Comparison of ENCODE assay signal across 30 cellular contexts in genomic region chr10:25745976-25746375, GRCh38.
"Had no signal": no experiment of that assay in that cellular context is flagged by ENCODE, and none has a peak within 500 bp of the region (broad histone marks: within the 10 kb centered on the region; RNA-seq: fewer than 3 reads in every experiment).

No MANE protein-coding gene starts in this region.

- ATAC-seq: activated CD8-positive, alpha-beta T cell treated with anti-CD3 and anti-CD28 coated beads for 36 hours; activated naive CD8-positive, alpha-beta T cell treated with anti-CD3 and anti-CD28 coated beads, Interleukin-2, amount 50 U/mL, for 24 hours; heart right ventricle; left lung; lower lobe of right lung; natural killer cell; stimulated activated memory B cell treated with anti-CD40 and anti-IgM and Interleukin-4, amounts not matched to agents 10 μg/mL and 1 μg/mL and 100 μg/mL, for 72 hours; stimulated activated naive CD8-positive, alpha-beta T cell treated with anti-CD3 and anti-CD28 coated beads, Interleukin-15, amount 100 ng/mL, for 72 hours; WTC11 had no signal

- H3K4me3 ChIP-seq: esophagus muscularis mucosa, heart right ventricle, left lung, lower lobe of right lung, sigmoid colon, uterus had no signal

- FAIRE-seq: small intestine had no signal

- H3K4me1 Mint-ChIP-seq: activated naive CD4-positive, alpha-beta T cell treated with anti-CD3 and anti-CD28 coated beads, Interleukin-2, amount 50 U/mL, for 24 hours; activated naive CD8-positive, alpha-beta T cell treated with anti-CD3 and anti-CD28 coated beads, Interleukin-2, amount 50 U/mL, for 24 hours; natural killer cell; stimulated activated memory B cell treated with anti-CD40 and anti-IgM and Interleukin-4, amounts not matched to agents 10 μg/mL and 1 μg/mL and 100 μg/mL, for 72 hours; stimulated activated naive CD8-positive, alpha-beta T cell treated with anti-CD3 and anti-CD28 coated beads, Interleukin-15, amount 100 ng/mL, for 72 hours had no signal

- DNase-seq: activated CD4-positive, alpha-beta T cell treated with anti-CD3 and anti-CD28 coated beads for 1 hour; activated CD4-positive, alpha-beta T cell treated with anti-CD3 and anti-CD28 coated beads, Interleukin-2, amount 50 U/mL, for 1 hour; activated CD8-positive, alpha-beta T cell treated with anti-CD3 and anti-CD28 coated beads for 36 hours; activated naive CD8-positive, alpha-beta T cell treated with anti-CD3 and anti-CD28 coated beads, Interleukin-2, amount 50 U/mL, for 24 hours; activated T-cell treated with anti-CD3 and anti-CD28 coated beads, Interleukin-2, amount 50 U/mL, for 48 hours; amygdala; cortex of kidney; foreskin melanocyte; heart right ventricle; kidney glomerular epithelial cell; left lung; lower lobe of right lung; mesenchymal stem cell; natural killer cell; sigmoid colon; small intestine; stimulated activated CD4-positive, alpha-beta T cell treated with anti-CD3 and anti-CD28 coated beads, Interleukin-1b, Interleukin-23, amount 100 ng/mL, for 48 hours; stimulated activated CD4-positive, alpha-beta T cell treated with anti-CD3 and anti-CD28 coated beads, Interleukin-4, amount 100 ng/mL, for 4 hours; stimulated activated CD8-positive, alpha-beta memory T cell treated with anti-CD3 and anti-CD28 coated beads, Interleukin-4, amount 100 ng/mL, for 48 hours; stimulated activated naive CD8-positive, alpha-beta T cell treated with anti-CD3 and anti-CD28 coated beads, Interleukin-15, amount 100 ng/mL, for 72 hours; substantia nigra; T-helper 9 cell; uterus had no signal

- H3K9me3 Mint-ChIP-seq: activated CD8-positive, alpha-beta T cell treated with anti-CD3 and anti-CD28 coated beads for 36 hours; activated naive CD4-positive, alpha-beta T cell treated with anti-CD3 and anti-CD28 coated beads, Interleukin-2, amount 50 U/mL, for 24 hours; activated naive CD8-positive, alpha-beta T cell treated with anti-CD3 and anti-CD28 coated beads, Interleukin-2, amount 50 U/mL, for 24 hours; activated T-helper 2 cell treated with anti-CD3 and anti-CD28 coated beads, Interferon-gamma antibody, Interleukin-2, Interleukin-4, amounts not matched to agents 10 μg/mL and 5 μg/mL and 100 μg/mL, durations not matched to agents 14 hours and 24 hours and 36 hours; stimulated activated naive CD8-positive, alpha-beta T cell treated with anti-CD3 and anti-CD28 coated beads, Interleukin-15, amount 100 ng/mL, for 72 hours; T-helper 1 cell treated with Interleukin-12 subunit alpha and Interleukin-12 subunit beta and Interleukin-4 antibody, amounts not matched to agents 30 μg/mL and 1 μg/mL, for 36 hours; type B pancreatic cell; WTC11 had no signal

- H3K36me3 Mint-ChIP-seq: activated naive CD4-positive, alpha-beta T cell treated with anti-CD3 and anti-CD28 coated beads, Interleukin-2, amount 50 U/mL, for 24 hours; natural killer cell; stimulated activated memory B cell treated with anti-CD40 and anti-IgM and Interleukin-4, amounts not matched to agents 10 μg/mL and 1 μg/mL and 100 μg/mL, for 72 hours; type B pancreatic cell; WTC11 had no signal

- H3K4me3 Mint-ChIP-seq: activated CD8-positive, alpha-beta T cell treated with anti-CD3 and anti-CD28 coated beads for 36 hours; activated naive CD4-positive, alpha-beta T cell treated with anti-CD3 and anti-CD28 coated beads, Interleukin-2, amount 50 U/mL, for 24 hours; activated naive CD8-positive, alpha-beta T cell treated with anti-CD3 and anti-CD28 coated beads, Interleukin-2, amount 50 U/mL, for 24 hours; natural killer cell; stimulated activated memory B cell treated with anti-CD40 and anti-IgM and Interleukin-4, amounts not matched to agents 10 μg/mL and 1 μg/mL and 100 μg/mL, for 72 hours; stimulated activated naive CD8-positive, alpha-beta T cell treated with anti-CD3 and anti-CD28 coated beads, Interleukin-15, amount 100 ng/mL, for 72 hours; T-helper 1 cell treated with Interleukin-12 subunit alpha and Interleukin-12 subunit beta and Interleukin-4 antibody, amounts not matched to agents 30 μg/mL and 1 μg/mL, for 36 hours; type B pancreatic cell; WTC11 had no signal

- H3K27ac Mint-ChIP-seq: activated CD8-positive, alpha-beta T cell treated with anti-CD3 and anti-CD28 coated beads for 36 hours; activated naive CD4-positive, alpha-beta T cell treated with anti-CD3 and anti-CD28 coated beads, Interleukin-2, amount 50 U/mL, for 24 hours; activated naive CD8-positive, alpha-beta T cell treated with anti-CD3 and anti-CD28 coated beads, Interleukin-2, amount 50 U/mL, for 24 hours; activated T-helper 2 cell treated with anti-CD3 and anti-CD28 coated beads, Interferon-gamma antibody, Interleukin-2, Interleukin-4, amounts not matched to agents 10 μg/mL and 5 μg/mL and 100 μg/mL, durations not matched to agents 14 hours and 24 hours and 36 hours; natural killer cell; stimulated activated memory B cell treated with anti-CD40 and anti-IgM and Interleukin-4, amounts not matched to agents 10 μg/mL and 1 μg/mL and 100 μg/mL, for 72 hours; stimulated activated naive CD8-positive, alpha-beta T cell treated with anti-CD3 and anti-CD28 coated beads, Interleukin-15, amount 100 ng/mL, for 72 hours; T-helper 1 cell treated with Interleukin-12 subunit alpha and Interleukin-12 subunit beta and Interleukin-4 antibody, amounts not matched to agents 30 μg/mL and 1 μg/mL, for 36 hours; type B pancreatic cell; WTC11 had no signal

- H3K27me3 Mint-ChIP-seq: activated naive CD8-positive, alpha-beta T cell treated with anti-CD3 and anti-CD28 coated beads, Interleukin-2, amount 50 U/mL, for 24 hours; stimulated activated naive CD8-positive, alpha-beta T cell treated with anti-CD3 and anti-CD28 coated beads, Interleukin-15, amount 100 ng/mL, for 72 hours had no signal
